ENCODE assay signal across 1 cellular context in the genomic region with DNA sequence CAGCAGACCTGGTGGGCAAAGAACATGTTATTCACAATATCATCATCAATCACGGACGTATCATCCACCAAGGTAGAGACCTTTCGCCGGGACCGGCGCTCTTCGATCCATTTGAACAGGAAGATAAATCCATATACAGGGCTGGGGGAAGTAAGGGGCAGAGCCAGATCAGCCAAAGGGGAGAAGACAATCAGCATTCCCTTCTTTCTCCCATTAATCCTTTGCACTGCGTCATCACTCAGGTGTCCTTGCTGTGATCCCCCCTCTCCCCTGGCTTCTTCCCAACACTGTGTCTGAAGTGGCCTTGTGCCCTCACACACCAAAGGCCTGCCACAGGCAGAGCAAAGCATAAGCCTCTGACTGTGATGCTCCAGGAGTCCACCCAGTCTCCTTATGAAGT.
TF ChIP-seq lines count a peak whose summit lies in the region.

No MANE protein-coding gene starts in this region.

TF ChIP-seq in WTC11, 78 proteins besides CTCF, POLR2A, EP300 and RAD21 (continued from another document):
- TF ChIP-seq, protein P1, sequence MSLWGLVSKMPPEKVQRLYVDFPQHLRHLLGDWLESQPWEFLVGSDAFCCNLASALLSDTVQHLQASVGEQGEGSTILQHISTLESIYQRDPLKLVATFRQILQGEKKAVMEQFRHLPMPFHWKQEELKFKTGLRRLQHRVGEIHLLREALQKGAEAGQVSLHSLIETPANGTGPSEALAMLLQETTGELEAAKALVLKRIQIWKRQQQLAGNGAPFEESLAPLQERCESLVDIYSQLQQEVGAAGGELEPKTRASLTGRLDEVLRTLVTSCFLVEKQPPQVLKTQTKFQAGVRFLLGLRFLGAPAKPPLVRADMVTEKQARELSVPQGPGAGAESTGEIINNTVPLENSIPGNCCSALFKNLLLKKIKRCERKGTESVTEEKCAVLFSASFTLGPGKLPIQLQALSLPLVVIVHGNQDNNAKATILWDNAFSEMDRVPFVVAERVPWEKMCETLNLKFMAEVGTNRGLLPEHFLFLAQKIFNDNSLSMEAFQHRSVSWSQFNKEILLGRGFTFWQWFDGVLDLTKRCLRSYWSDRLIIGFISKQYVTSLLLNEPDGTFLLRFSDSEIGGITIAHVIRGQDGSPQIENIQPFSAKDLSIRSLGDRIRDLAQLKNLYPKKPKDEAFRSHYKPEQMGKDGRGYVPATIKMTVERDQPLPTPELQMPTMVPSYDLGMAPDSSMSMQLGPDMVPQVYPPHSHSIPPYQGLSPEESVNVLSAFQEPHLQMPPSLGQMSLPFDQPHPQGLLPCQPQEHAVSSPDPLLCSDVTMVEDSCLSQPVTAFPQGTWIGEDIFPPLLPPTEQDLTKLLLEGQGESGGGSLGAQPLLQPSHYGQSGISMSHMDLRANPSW (CRISPR knock-in tag; conservative IDR thresholded peaks at IDR 0.05; ENCODE audit: low read depth): no peak
- no peak for TF ChIP-seq RELA (CRISPR knock-in tag; IDR thresholded peaks at IDR 0.05; ENCODE audit: borderline replicate concordance)
- TF ChIP-seq, protein P2, sequence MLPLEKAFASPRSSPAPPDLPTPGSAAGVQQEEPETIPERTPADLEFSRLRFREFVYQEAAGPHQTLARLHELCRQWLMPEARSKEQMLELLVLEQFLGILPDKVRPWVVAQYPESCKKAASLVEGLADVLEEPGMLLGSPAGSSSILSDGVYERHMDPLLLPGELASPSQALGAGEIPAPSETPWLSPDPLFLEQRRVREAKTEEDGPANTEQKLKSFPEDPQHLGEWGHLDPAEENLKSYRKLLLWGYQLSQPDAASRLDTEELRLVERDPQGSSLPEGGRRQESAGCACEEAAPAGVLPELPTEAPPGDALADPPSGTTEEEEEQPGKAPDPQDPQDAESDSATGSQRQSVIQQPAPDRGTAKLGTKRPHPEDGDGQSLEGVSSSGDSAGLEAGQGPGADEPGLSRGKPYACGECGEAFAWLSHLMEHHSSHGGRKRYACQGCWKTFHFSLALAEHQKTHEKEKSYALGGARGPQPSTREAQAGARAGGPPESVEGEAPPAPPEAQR (CRISPR knock-in tag; IDR thresholded peaks at IDR 0.05): no peak
- TF ChIP-seq, protein P3, sequence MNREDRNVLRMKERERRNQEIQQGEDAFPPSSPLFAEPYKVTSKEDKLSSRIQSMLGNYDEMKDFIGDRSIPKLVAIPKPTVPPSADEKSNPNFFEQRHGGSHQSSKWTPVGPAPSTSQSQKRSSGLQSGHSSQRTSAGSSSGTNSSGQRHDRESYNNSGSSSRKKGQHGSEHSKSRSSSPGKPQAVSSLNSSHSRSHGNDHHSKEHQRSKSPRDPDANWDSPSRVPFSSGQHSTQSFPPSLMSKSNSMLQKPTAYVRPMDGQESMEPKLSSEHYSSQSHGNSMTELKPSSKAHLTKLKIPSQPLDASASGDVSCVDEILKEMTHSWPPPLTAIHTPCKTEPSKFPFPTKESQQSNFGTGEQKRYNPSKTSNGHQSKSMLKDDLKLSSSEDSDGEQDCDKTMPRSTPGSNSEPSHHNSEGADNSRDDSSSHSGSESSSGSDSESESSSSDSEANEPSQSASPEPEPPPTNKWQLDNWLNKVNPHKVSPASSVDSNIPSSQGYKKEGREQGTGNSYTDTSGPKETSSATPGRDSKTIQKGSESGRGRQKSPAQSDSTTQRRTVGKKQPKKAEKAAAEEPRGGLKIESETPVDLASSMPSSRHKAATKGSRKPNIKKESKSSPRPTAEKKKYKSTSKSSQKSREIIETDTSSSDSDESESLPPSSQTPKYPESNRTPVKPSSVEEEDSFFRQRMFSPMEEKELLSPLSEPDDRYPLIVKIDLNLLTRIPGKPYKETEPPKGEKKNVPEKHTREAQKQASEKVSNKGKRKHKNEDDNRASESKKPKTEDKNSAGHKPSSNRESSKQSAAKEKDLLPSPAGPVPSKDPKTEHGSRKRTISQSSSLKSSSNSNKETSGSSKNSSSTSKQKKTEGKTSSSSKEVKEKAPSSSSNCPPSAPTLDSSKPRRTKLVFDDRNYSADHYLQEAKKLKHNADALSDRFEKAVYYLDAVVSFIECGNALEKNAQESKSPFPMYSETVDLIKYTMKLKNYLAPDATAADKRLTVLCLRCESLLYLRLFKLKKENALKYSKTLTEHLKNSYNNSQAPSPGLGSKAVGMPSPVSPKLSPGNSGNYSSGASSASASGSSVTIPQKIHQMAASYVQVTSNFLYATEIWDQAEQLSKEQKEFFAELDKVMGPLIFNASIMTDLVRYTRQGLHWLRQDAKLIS (CRISPR knock-in tag; IDR thresholded peaks at IDR 0.05; ENCODE audit: borderline replicate concordance): no peak
- TF ChIP-seq, protein P4, sequence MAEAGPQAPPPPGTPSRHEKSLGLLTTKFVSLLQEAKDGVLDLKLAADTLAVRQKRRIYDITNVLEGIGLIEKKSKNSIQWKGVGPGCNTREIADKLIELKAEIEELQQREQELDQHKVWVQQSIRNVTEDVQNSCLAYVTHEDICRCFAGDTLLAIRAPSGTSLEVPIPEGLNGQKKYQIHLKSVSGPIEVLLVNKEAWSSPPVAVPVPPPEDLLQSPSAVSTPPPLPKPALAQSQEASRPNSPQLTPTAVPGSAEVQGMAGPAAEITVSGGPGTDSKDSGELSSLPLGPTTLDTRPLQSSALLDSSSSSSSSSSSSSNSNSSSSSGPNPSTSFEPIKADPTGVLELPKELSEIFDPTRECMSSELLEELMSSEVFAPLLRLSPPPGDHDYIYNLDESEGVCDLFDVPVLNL (CRISPR knock-in tag; IDR thresholded peaks at IDR 0.05; ENCODE audit: borderline replicate concordance, low read depth): no peak
- no peak for TF ChIP-seq MXD4 (CRISPR knock-in tag; IDR thresholded peaks at IDR 0.05; ENCODE audit: borderline replicate concordance)
- TF ChIP-seq ZNF219 (CRISPR knock-in tag; IDR thresholded peaks at IDR 0.05; ENCODE audit: borderline replicate concordance): no peak
- TF ChIP-seq SMAD3 (CRISPR knock-in tag; IDR thresholded peaks at IDR 0.05; ENCODE audit: borderline replicate concordance): no peak
- TF ChIP-seq GABPB1 (CRISPR knock-in tag; IDR thresholded peaks at IDR 0.05): no peak
- no peak for TF ChIP-seq KAT7 (CRISPR knock-in tag; IDR thresholded peaks at IDR 0.05; ENCODE audit: borderline replicate concordance)
- TF ChIP-seq ZBTB21 (CRISPR knock-in tag; IDR thresholded peaks at IDR 0.05; ENCODE audit: borderline replicate concordance): no peak
- TF ChIP-seq ZNF416 (CRISPR knock-in tag; IDR thresholded peaks at IDR 0.05): no peak
- TF ChIP-seq FOXK1 (CRISPR knock-in tag; IDR thresholded peaks at IDR 0.05): no peak
